Comparison of ENCODE assay signal across 8 cellular contexts in genomic region chr18:63161032-63161727, GRCh38.
DNase-seq lines count a peak whose midpoint lies in the region; ATAC-seq, FAIRE-seq and TF ChIP-seq lines count a peak whose summit lies in the region.

No MANE protein-coding gene starts in this region.

- intact Hi-C loops in HCT116 (cut with micrococcal nuclease) (no loop called here), aorta (cut with DNase I) (no loop called here)

- H3K9ac ChIP-seq in HCT116 (ENCODE audit: low read length), result no peak overlapping the region
- H3K9ac ChIP-seq in keratinocyte (ENCODE audit: control insufficient read depth, extremely low read depth, insufficient read depth, low read length), result peak overlapping the region; percentile 7

- H3K4me3 ChIP-seq in HCT116 (replicated peaks in 1 of 2; ENCODE audit: low read depth in 1 of 2, low read length in 2 of 2) (no peak overlapping the region), keratinocyte (ENCODE audit: control insufficient read depth in 2 of 3, extremely low read depth in 1 of 3, insufficient read depth in 2 of 3, low read depth in 1 of 3, low read length in 3 of 3) (no peak overlapping the region), aorta (ENCODE audit: low read length in 2 of 2) (no peak overlapping the region)

- peak; percentile 12 for TF ChIP-seq POLR2A in GM18505 (IDR thresholded peaks at IDR 0.05; ENCODE audit: borderline replicate concordance, extremely low read depth, insufficient read depth, insufficient read length)
- TF ChIP-seq POLR2A in HCT116 (IDR thresholded peaks at IDR 0.05; ENCODE audit: borderline replicate concordance, extremely low read depth, insufficient read depth, insufficient read length), result no peak

- H3K9me2 ChIP-seq in HCT116 (ENCODE audit: insufficient read depth), result no peaks in the 10 kb centered on the region

- H3K4me2 ChIP-seq in HCT116 (ENCODE audit: low read length) (peak overlapping the region; percentile 18), keratinocyte (ENCODE audit: control insufficient read depth, extremely low read depth, insufficient read depth, low read depth, low read length) (peak overlapping the region; percentile 60)

- H3K4me1 ChIP-seq in HCT116 (ENCODE audit: control insufficient read depth in 1 of 2, insufficient read depth in 2 of 2, low read length in 2 of 2) (peaks cover 0 to 12% of the 10 kb centered on the region in 2 experiments; a peak in 2 of 4 replicates), keratinocyte (ENCODE audit: control insufficient read depth, extremely low read depth, insufficient read depth, low read length) (peaks cover 21% of the 10 kb centered on the region), aorta (ENCODE audit: control insufficient read depth in 1 of 2, insufficient read depth in 2 of 2, low read length in 2 of 2) (peaks cover 3 to 11% of the 10 kb centered on the region in 2 donors)

- dilution Hi-C loops in keratinocyte (cut with MboI; ENCODE audit: extremely low pct_ligation_motif_present, low sequenced_read_pairs), result no loop called here

- ATAC-seq in GM18505 (IDR thresholded peaks at IDR 0.05; ENCODE audit: unreplicated experiment) (peak; percentile 19), HCT116 (0 out of 2 replicates have a peak, but pooled peaks have one; percentile 17), aorta (ENCODE audit: low FRiP score) (peak; percentile 8)

- no peaks in the 10 kb centered on the region for H3K79me2 ChIP-seq in HCT116 (ENCODE audit: insufficient read depth, low read length)
- H3K79me2 ChIP-seq in keratinocyte (ENCODE audit: control insufficient read depth, insufficient read depth, low read length), result no peaks in the 10 kb centered on the region

- RAD21 ChIA-PET in HCT116 (lab: Charles Lee; ENCODE audit: low non-redundant PET in 1 of 2, low total read pairs in 2 of 2, uncharacterized antibody in 2 of 2, unreplicated experiment in 2 of 2), result no interaction called here

- CTCF ChIA-PET in HCT116 (lab: Charles Lee), result no interaction called here

- TF ChIP-seq RAD21 in HCT116 (IDR thresholded peaks at IDR 0.05; ENCODE audit: low read depth), result no peak

- H3K9me1 ChIP-seq in keratinocyte (ENCODE audit: control insufficient read depth, extremely low read depth, insufficient read depth, low read length), result no peaks in the 10 kb centered on the region

- TF ChIP-seq CTCF in HCT116 (IDR thresholded peaks at IDR 0.05 in 2 of 3, conservative IDR thresholded peaks at IDR 0.05 in 1 of 3; ENCODE audit: borderline replicate concordance in 1 of 3, insufficient read depth in 1 of 3, low read depth in 2 of 3, low read length in 2 of 3) (no peak), keratinocyte (optimal IDR thresholded peaks at IDR 0.05 in 1 of 3, IDR thresholded peaks at IDR 0.05 in 1 of 3, conservative IDR thresholded peaks at IDR 0.05 in 1 of 3; ENCODE audit: extremely low read depth in 1 of 3, insufficient read depth in 2 of 3, low read length in 3 of 3) (no peak)

- FAIRE-seq in keratinocyte (lab: Jason Lieb, UNC), result no peak

- H2AFZ ChIP-seq in HCT116 (ENCODE audit: low read depth, low read length, poor library complexity, severe bottlenecking) (no peak overlapping the region), keratinocyte (ENCODE audit: control insufficient read depth, low read length) (no peak overlapping the region)

- no peaks in the 10 kb centered on the region for H3K27me3 ChIP-seq in HCT116 (ENCODE audit: insufficient read depth, low read length)
- H3K27me3 ChIP-seq in keratinocyte (ENCODE audit: control insufficient read depth, extremely low read depth, insufficient read depth, low read length), result peaks cover 6% of the 10 kb centered on the region
- H3K27me3 ChIP-seq in aorta (ENCODE audit: control insufficient read depth in 1 of 2, insufficient read depth in 2 of 2, low read length in 1 of 2), result no peaks in the 10 kb centered on the region

- DNase-seq in HCT116 (ENCODE audit: low read depth, low spot score) (no peak), T-helper 22 cell (ENCODE audit: low read depth) (peak; percentile 36), keratinocyte (ENCODE audit: low read depth, low spot score) (no peak), aorta (no peak), NOMO-1 treated with DMSO at 0.1 percent for 48 hours (lab: John Stamatoyannopoulos, UW; ENCODE audit: unreplicated experiment) (no peak), T1000 (lab: John Stamatoyannopoulos, UW) (no peak), caudate nucleus (lab: John Stamatoyannopoulos, UW) (no peak)

- no peak overlapping the region for H3K27ac ChIP-seq in HCT116 (ENCODE audit: low read depth, low read length)
- peak overlapping the region; percentile 63 for H3K27ac ChIP-seq in keratinocyte (ENCODE audit: control insufficient read depth, insufficient read depth, low read length)
- peak overlapping the region; percentile 74 to 88 for H3K27ac ChIP-seq in aorta (ENCODE audit: low read depth in 1 of 2, low read length in 2 of 2)
- H3K27ac ChIP-seq in caudate nucleus (ENCODE audit: low read depth, low read length), result no peak overlapping the region

- POLR2A ChIA-PET in HCT116 (lab: Charles Lee), result no interaction called here

- WGBS in aorta, 2 donors, result 82 to 84% methylated on average over 6 of the region's 6 CpGs

- no peaks in the 10 kb centered on the region for H3K9me3 ChIP-seq in HCT116 (ENCODE audit: control insufficient read depth in 1 of 2, insufficient read depth in 1 of 2, low read depth in 1 of 2, low read length in 2 of 2)
- H3K9me3 ChIP-seq in keratinocyte (ENCODE audit: control insufficient read depth, low read depth, low read length), result no peaks in the 10 kb centered on the region
- no peaks in the 10 kb centered on the region for H3K9me3 ChIP-seq in aorta (ENCODE audit: control insufficient read depth, low read length)

- H3K36me3 ChIP-seq in HCT116 (ENCODE audit: control insufficient read depth in 1 of 2, insufficient read depth in 2 of 2, low read length in 2 of 2) (no peaks in the 10 kb centered on the region), keratinocyte (ENCODE audit: control insufficient read depth in 2 of 2, extremely low read depth in 1 of 2, insufficient read depth in 2 of 2, low read length in 2 of 2) (no peaks in the 10 kb centered on the region), aorta (ENCODE audit: control insufficient read depth in 1 of 2, insufficient read depth in 2 of 2, low read length in 1 of 2) (no peaks in the 10 kb centered on the region)

- no peaks in the 10 kb centered on the region for H4K20me1 ChIP-seq in HCT116 (ENCODE audit: insufficient read depth)
- H4K20me1 ChIP-seq in keratinocyte (ENCODE audit: control insufficient read depth, extremely low read depth, insufficient read depth, low read length), result no peaks in the 10 kb centered on the region

- BruUV-seq in HCT116 (replicated peaks; lab: Mats Ljungman, UMichigan), result no TSS peak

TF ChIP-seq in HCT116, 20 proteins besides CTCF, POLR2A, EP300 and RAD21 (continues in another document):
- TF ChIP-seq EZH2 (IDR thresholded peaks at IDR 0.05) (no peak), MAX (IDR thresholded peaks at IDR 0.05) (no peak), SRF (IDR thresholded peaks at IDR 0.05; ENCODE audit: low read depth) (no peak), ELF1 (IDR thresholded peaks at IDR 0.05; ENCODE audit: borderline replicate concordance, low read depth) (no peak), ZBTB33 (IDR thresholded peaks at IDR 0.05; ENCODE audit: extremely low read depth, insufficient replicate concordance, low read length) (no peak), YY1 (IDR thresholded peaks at IDR 0.05; ENCODE audit: extremely low read depth, insufficient replicate concordance, low read depth, low read length) (no peak), ZFX (IDR thresholded peaks at IDR 0.05) (no peak), TCF7L2 (IDR thresholded peaks at IDR 0.05; ENCODE audit: borderline replicate concordance, extremely low read depth, insufficient read depth, insufficient read length) (no peak), EZH2phosphoT487 (IDR thresholded peaks at IDR 0.05; ENCODE audit: borderline replicate concordance) (no peak), CBX3 (IDR thresholded peaks at IDR 0.05; ENCODE audit: low read depth) (no peak), EGR1 (IDR thresholded peaks at IDR 0.05; ENCODE audit: low read depth) (no peak), FOSL1 (IDR thresholded peaks at IDR 0.05; ENCODE audit: low read depth) (no peak), ATF3 (IDR thresholded peaks at IDR 0.05) (no peak)

Comparison
In these comparisons a context has a peak if more than half of its experiments do, and no peak if none do; other contexts are left out.
1. H3K27ac ChIP-seq: peak in keratinocyte (single experiment) and aorta (2 of 2); none in HCT116 (single experiment) and caudate nucleus (single experiment).
2. Peak in every context shown above with its lines, with median percentiles within 50 percentile points of each other: ATAC-seq.